In genomic region chr20:62639765-62640164, GRCh38 we compare ENCODE assay signal across 1 cellular context.
A peak's percentile ranks its signal among the peaks of the same experiment; 100 is the strongest.
TF ChIP-seq lines count a peak whose summit lies in the region.

No MANE protein-coding gene starts in this region.

TF ChIP-seq in HepG2, 621 proteins besides CTCF, POLR2A, EP300 and RAD21 (continued from another document and continues in another):
- TF ChIP-seq, protein P1, sequence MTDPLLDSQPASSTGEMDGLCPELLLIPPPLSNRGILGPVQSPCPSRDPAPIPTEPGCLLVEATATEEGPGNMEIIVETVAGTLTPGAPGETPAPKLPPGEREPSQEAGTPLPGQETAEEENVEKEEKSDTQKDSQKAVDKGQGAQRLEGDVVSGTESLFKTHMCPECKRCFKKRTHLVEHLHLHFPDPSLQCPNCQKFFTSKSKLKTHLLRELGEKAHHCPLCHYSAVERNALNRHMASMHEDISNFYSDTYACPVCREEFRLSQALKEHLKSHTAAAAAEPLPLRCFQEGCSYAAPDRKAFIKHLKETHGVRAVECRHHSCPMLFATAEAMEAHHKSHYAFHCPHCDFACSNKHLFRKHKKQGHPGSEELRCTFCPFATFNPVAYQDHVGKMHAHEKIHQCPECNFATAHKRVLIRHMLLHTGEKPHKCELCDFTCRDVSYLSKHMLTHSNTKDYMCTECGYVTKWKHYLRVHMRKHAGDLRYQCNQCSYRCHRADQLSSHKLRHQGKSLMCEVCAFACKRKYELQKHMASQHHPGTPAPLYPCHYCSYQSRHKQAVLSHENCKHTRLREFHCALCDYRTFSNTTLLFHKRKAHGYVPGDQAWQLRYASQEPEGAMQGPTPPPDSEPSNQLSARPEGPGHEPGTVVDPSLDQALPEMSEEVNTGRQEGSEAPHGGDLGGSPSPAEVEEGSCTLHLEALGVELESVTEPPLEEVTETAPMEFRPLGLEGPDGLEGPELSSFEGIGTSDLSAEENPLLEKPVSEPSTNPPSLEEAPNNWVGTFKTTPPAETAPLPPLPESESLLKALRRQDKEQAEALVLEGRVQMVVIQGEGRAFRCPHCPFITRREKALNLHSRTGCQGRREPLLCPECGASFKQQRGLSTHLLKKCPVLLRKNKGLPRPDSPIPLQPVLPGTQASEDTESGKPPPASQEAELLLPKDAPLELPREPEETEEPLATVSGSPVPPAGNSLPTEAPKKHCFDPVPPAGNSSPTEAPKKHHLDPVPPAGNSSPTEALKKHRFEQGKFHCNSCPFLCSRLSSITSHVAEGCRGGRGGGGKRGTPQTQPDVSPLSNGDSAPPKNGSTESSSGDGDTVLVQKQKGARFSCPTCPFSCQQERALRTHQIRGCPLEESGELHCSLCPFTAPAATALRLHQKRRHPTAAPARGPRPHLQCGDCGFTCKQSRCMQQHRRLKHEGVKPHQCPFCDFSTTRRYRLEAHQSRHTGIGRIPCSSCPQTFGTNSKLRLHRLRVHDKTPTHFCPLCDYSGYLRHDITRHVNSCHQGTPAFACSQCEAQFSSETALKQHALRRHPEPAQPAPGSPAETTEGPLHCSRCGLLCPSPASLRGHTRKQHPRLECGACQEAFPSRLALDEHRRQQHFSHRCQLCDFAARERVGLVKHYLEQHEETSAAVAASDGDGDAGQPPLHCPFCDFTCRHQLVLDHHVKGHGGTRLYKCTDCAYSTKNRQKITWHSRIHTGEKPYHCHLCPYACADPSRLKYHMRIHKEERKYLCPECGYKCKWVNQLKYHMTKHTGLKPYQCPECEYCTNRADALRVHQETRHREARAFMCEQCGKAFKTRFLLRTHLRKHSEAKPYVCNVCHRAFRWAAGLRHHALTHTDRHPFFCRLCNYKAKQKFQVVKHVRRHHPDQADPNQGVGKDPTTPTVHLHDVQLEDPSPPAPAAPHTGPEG (CRISPR knock-in tag; IDR thresholded peaks at IDR 0.05), result 0 out of 2 replicates have a peak, but pooled peaks have one; percentile 40
- peak; percentile 74 for TF ChIP-seq RCOR2 (CRISPR knock-in tag; IDR thresholded peaks at IDR 0.05)
- no peak for TF ChIP-seq ZNF713 (CRISPR knock-in tag; IDR thresholded peaks at IDR 0.05)
- TF ChIP-seq KDM2A (CRISPR knock-in tag; IDR thresholded peaks at IDR 0.05; ENCODE audit: borderline replicate concordance, low read depth), result peak; percentile 29; the same call in 1 of the 2 replicates
- peak; percentile 80; the same call in 1 of the 2 replicates for TF ChIP-seq CREM (IDR thresholded peaks at IDR 0.05)
- TF ChIP-seq CREM (CRISPR knock-in tag; IDR thresholded peaks at IDR 0.05), result no peak
- 0 out of 2 replicates have a peak, but pooled peaks have one; percentile 57 for TF ChIP-seq ZNF543 (CRISPR knock-in tag; IDR thresholded peaks at IDR 0.05)
- peak; percentile 59; the same call in 1 of the 2 replicates for TF ChIP-seq ESRRA (CRISPR knock-in tag; IDR thresholded peaks at IDR 0.05; ENCODE audit: low read depth)
- TF ChIP-seq GFI1 (CRISPR knock-in tag; IDR thresholded peaks at IDR 0.05; ENCODE audit: borderline replicate concordance), result no peak
- TF ChIP-seq ZNF230 (CRISPR knock-in tag; IDR thresholded peaks at IDR 0.05), result peak; percentile 23; the same call in 1 of the 2 replicates
- 0 out of 2 replicates have a peak, but pooled peaks have one; percentile 50 for TF ChIP-seq MYC (CRISPR knock-in tag; IDR thresholded peaks at IDR 0.05; ENCODE audit: borderline replicate concordance)
- TF ChIP-seq NR2C2 (CRISPR knock-in tag; IDR thresholded peaks at IDR 0.05; ENCODE audit: borderline replicate concordance), result peak; percentile 86
- TF ChIP-seq GMEB2 (CRISPR knock-in tag; IDR thresholded peaks at IDR 0.05; ENCODE audit: low read depth), result 0 out of 2 replicates have a peak, but pooled peaks have one; percentile 9
- TF ChIP-seq ZNF296 (CRISPR knock-in tag; conservative IDR thresholded peaks at IDR 0.05), result no peak
- 0 out of 2 replicates have a peak, but pooled peaks have one; percentile 68 for TF ChIP-seq BRCA1 (CRISPR knock-in tag; IDR thresholded peaks at IDR 0.05)
- TF ChIP-seq, protein P2, sequence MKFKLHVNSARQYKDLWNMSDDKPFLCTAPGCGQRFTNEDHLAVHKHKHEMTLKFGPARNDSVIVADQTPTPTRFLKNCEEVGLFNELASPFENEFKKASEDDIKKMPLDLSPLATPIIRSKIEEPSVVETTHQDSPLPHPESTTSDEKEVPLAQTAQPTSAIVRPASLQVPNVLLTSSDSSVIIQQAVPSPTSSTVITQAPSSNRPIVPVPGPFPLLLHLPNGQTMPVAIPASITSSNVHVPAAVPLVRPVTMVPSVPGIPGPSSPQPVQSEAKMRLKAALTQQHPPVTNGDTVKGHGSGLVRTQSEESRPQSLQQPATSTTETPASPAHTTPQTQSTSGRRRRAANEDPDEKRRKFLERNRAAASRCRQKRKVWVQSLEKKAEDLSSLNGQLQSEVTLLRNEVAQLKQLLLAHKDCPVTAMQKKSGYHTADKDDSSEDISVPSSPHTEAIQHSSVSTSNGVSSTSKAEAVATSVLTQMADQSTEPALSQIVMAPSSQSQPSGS (CRISPR knock-in tag; IDR thresholded peaks at IDR 0.05), result peak; percentile 89
- TF ChIP-seq ZNF678 (CRISPR knock-in tag; IDR thresholded peaks at IDR 0.05), result no peak
- no peak for TF ChIP-seq CBX2 (IDR thresholded peaks at IDR 0.05; ENCODE audit: low read depth, low read length)
- TF ChIP-seq CBX2 (CRISPR knock-in tag; IDR thresholded peaks at IDR 0.05; ENCODE audit: low read depth), result no peak
- no peak for TF ChIP-seq GPN1 (CRISPR knock-in tag; IDR thresholded peaks at IDR 0.05; ENCODE audit: borderline replicate concordance)
- TF ChIP-seq ZSCAN29 (CRISPR knock-in tag; conservative IDR thresholded peaks at IDR 0.05), result peak; percentile 88
- TF ChIP-seq ATF7-NPFF (CRISPR knock-in tag; IDR thresholded peaks at IDR 0.05; ENCODE audit: low read depth), result no peak
- TF ChIP-seq, protein P3, sequence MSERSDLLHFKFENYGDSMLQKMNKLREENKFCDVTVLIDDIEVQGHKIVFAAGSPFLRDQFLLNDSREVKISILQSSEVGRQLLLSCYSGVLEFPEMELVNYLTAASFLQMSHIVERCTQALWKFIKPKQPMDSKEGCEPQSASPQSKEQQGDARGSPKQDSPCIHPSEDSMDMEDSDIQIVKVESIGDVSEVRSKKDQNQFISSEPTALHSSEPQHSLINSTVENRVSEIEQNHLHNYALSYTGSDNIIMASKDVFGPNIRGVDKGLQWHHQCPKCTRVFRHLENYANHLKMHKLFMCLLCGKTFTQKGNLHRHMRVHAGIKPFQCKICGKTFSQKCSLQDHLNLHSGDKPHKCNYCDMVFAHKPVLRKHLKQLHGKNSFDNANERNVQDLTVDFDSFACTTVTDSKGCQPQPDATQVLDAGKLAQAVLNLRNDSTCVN (CRISPR knock-in tag; IDR thresholded peaks at IDR 0.05; ENCODE audit: borderline replicate concordance), result no peak
- no peak for TF ChIP-seq RFX1 (IDR thresholded peaks at IDR 0.05)
- TF ChIP-seq ASH2L (IDR thresholded peaks at IDR 0.05; ENCODE audit: insufficient read length, low read depth, low read length), result peak; percentile 21
- no peak for TF ChIP-seq NONO (IDR thresholded peaks at IDR 0.05)
- peak; percentile 69; the same call in 1 of the 2 replicates for TF ChIP-seq NONO (CRISPR knock-in tag; conservative IDR thresholded peaks at IDR 0.05)
- peak; percentile 70; the same call in 1 of the 2 replicates for TF ChIP-seq SPEN (CRISPR knock-in tag; IDR thresholded peaks at IDR 0.05; ENCODE audit: low read depth)
- TF ChIP-seq SRF (IDR thresholded peaks at IDR 0.05; ENCODE audit: low read depth, low read length), result 0 out of 2 replicates have a peak, but pooled peaks have one; percentile 35
- TF ChIP-seq STAG1 (CRISPR knock-in tag; IDR thresholded peaks at IDR 0.05), result 0 out of 2 replicates have a peak, but pooled peaks have one; percentile 6
- TF ChIP-seq SKI (IDR thresholded peaks at IDR 0.05; ENCODE audit: partially characterized antibody), result peak; percentile 16
- peak; percentile 93 for TF ChIP-seq PHF21A (CRISPR knock-in tag; IDR thresholded peaks at IDR 0.05)
- peak; percentile 75; the same call in 1 of the 2 replicates for TF ChIP-seq FOXO1 (CRISPR knock-in tag; IDR thresholded peaks at IDR 0.05)
- no peak for TF ChIP-seq MYNN (CRISPR knock-in tag; IDR thresholded peaks at IDR 0.05; ENCODE audit: low read depth)
- no peak for TF ChIP-seq ZNF784 (CRISPR knock-in tag; IDR thresholded peaks at IDR 0.05; ENCODE audit: borderline replicate concordance)
- no peak for TF ChIP-seq ZNF431 (CRISPR knock-in tag; IDR thresholded peaks at IDR 0.05; ENCODE audit: borderline replicate concordance, low read depth)
- TF ChIP-seq ZNF703 (CRISPR knock-in tag; IDR thresholded peaks at IDR 0.05; ENCODE audit: borderline replicate concordance), result 0 out of 2 replicates have a peak, but pooled peaks have one; percentile 29
- no peak for TF ChIP-seq ARHGAP35 (CRISPR knock-in tag; IDR thresholded peaks at IDR 0.05; ENCODE audit: borderline replicate concordance)
- TF ChIP-seq, protein P4, sequence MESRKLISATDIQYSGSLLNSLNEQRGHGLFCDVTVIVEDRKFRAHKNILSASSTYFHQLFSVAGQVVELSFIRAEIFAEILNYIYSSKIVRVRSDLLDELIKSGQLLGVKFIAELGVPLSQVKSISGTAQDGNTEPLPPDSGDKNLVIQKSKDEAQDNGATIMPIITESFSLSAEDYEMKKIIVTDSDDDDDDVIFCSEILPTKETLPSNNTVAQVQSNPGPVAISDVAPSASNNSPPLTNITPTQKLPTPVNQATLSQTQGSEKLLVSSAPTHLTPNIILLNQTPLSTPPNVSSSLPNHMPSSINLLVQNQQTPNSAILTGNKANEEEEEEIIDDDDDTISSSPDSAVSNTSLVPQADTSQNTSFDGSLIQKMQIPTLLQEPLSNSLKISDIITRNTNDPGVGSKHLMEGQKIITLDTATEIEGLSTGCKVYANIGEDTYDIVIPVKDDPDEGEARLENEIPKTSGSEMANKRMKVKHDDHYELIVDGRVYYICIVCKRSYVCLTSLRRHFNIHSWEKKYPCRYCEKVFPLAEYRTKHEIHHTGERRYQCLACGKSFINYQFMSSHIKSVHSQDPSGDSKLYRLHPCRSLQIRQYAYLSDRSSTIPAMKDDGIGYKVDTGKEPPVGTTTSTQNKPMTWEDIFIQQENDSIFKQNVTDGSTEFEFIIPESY (CRISPR knock-in tag; IDR thresholded peaks at IDR 0.05), result peak; percentile 28; the same call in 1 of the 2 replicates
- TF ChIP-seq, protein P5, sequence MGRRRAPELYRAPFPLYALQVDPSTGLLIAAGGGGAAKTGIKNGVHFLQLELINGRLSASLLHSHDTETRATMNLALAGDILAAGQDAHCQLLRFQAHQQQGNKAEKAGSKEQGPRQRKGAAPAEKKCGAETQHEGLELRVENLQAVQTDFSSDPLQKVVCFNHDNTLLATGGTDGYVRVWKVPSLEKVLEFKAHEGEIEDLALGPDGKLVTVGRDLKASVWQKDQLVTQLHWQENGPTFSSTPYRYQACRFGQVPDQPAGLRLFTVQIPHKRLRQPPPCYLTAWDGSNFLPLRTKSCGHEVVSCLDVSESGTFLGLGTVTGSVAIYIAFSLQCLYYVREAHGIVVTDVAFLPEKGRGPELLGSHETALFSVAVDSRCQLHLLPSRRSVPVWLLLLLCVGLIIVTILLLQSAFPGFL (CRISPR knock-in tag; IDR thresholded peaks at IDR 0.05), result no peak
- TF ChIP-seq FOXA3 (CRISPR knock-in tag; IDR thresholded peaks at IDR 0.05), result peak; percentile 90
- peak; percentile 92 for TF ChIP-seq DPF2 (CRISPR knock-in tag; IDR thresholded peaks at IDR 0.05; ENCODE audit: borderline replicate concordance, low read depth)
- peak; percentile 68 for TF ChIP-seq ZNF160 (CRISPR knock-in tag; IDR thresholded peaks at IDR 0.05)
- no peak for TF ChIP-seq ZNF549 (CRISPR knock-in tag; IDR thresholded peaks at IDR 0.05)
- TF ChIP-seq HBP1 (CRISPR knock-in tag; IDR thresholded peaks at IDR 0.05; ENCODE audit: low read depth), result peak; percentile 89
- 0 out of 2 replicates have a peak, but pooled peaks have one; percentile 45 for TF ChIP-seq POGK (CRISPR knock-in tag; conservative IDR thresholded peaks at IDR 0.05)
